18 cellular contexts compared by ENCODE assay signal in genomic region chr3:77718326-77718725, GRCh38.
DNase-seq lines count a peak whose midpoint lies in the region; ATAC-seq and TF ChIP-seq lines count a peak whose summit lies in the region.
"Had no signal": no experiment of that assay in that cellular context is flagged by ENCODE, and none has a peak within 500 bp of the region (broad histone marks: within the 10 kb centered on the region; RNA-seq: fewer than 3 reads in every experiment).

No MANE protein-coding gene starts in this region.

- no peaks in the 10 kb centered on the region for H3K9me3 ChIP-seq in cardiac muscle cell (ENCODE audit: low read depth)
- H3K9me3 ChIP-seq in right cardiac atrium (ENCODE audit: control insufficient read depth, low read length), result no peaks in the 10 kb centered on the region
- no peaks in the 10 kb centered on the region for H3K9me3 ChIP-seq in esophagus muscularis mucosa
- no peaks in the 10 kb centered on the region for H3K9me3 ChIP-seq in H9 (ENCODE audit: control insufficient read depth, low read depth, low read length)
- H3K9me3 ChIP-seq: A549, BLaER1 had no signal

- H3K23ac ChIP-seq in H9 (ENCODE audit: insufficient read length, low read depth, low read length), result no peak overlapping the region

- no peak overlapping the region for H3K56ac ChIP-seq in H9 (ENCODE audit: insufficient read length, low read depth, low read length)

- no peak overlapping the region for H4K91ac ChIP-seq in H9 (ENCODE audit: insufficient read length, low read depth, low read length)

- no peaks in the 10 kb centered on the region for H4K20me1 ChIP-seq in H9 (ENCODE audit: control insufficient read depth, insufficient read depth, insufficient read length)
- H4K20me1 ChIP-seq: BLaER1 had no signal

- H2AFZ ChIP-seq in H9 (ENCODE audit: low read length), result no peak overlapping the region

- no peaks in the 10 kb centered on the region for H3K36me3 ChIP-seq in cardiac muscle cell
- H3K36me3 ChIP-seq in esophagus muscularis mucosa, result no peaks in the 10 kb centered on the region
- H3K36me3 ChIP-seq: BLaER1 had no signal

- no peaks in the 10 kb centered on the region for H3K79me2 ChIP-seq in H9 (ENCODE audit: insufficient read depth, low read length)

- intact Hi-C loops in right cardiac atrium (cut with DNase I), result no loop called here
- intact Hi-C loops in esophagus muscularis mucosa (cut with DNase I), result no loop called here

- H3T11ph ChIP-seq in H9 (ENCODE audit: low read length), result no peak overlapping the region

- H3K27me3 Mint-ChIP-seq in mesothelial cell of epicardium (ENCODE audit: low read depth) (no peaks in the 10 kb centered on the region), H9 (ENCODE audit: low read depth) (no peaks in the 10 kb centered on the region)
- H3K27me3 Mint-ChIP-seq: CD4-positive, alpha-beta memory T cell had no signal

- H3K27me3 ChIP-seq in cardiac muscle cell (no peaks in the 10 kb centered on the region), right cardiac atrium (ENCODE audit: control insufficient read depth, insufficient read depth) (no peaks in the 10 kb centered on the region), esophagus muscularis mucosa (no peaks in the 10 kb centered on the region), H9 (ENCODE audit: insufficient read depth, low read length) (no peaks in the 10 kb centered on the region)
- H3K27me3 ChIP-seq: BLaER1 had no signal

- H3K4me3 Mint-ChIP-seq in mesothelial cell of epicardium (no peak overlapping the region), H9 (no peak overlapping the region)
- H3K4me3 Mint-ChIP-seq: CD14-positive monocyte; CD4-positive, alpha-beta memory T cell; HFFc6 had no signal

- no peak for TF ChIP-seq CTCF in cardiac muscle cell (IDR thresholded peaks at IDR 0.05; ENCODE audit: low read depth, low read length)
- TF ChIP-seq CTCF in mesothelial cell of epicardium (IDR thresholded peaks at IDR 0.05; ENCODE audit: unreplicated experiment), result no peak
- TF ChIP-seq CTCF in esophagus muscularis mucosa (IDR thresholded peaks at IDR 0.05), result no peak
- TF ChIP-seq CTCF in H9 (conservative IDR thresholded peaks at IDR 0.05), result no peak

- H2BK20ac ChIP-seq in H9 (ENCODE audit: low read depth, low read length, poor library complexity, severe bottlenecking), result no peak overlapping the region

- H3K4me3 ChIP-seq in cardiac muscle cell (no peak overlapping the region), right cardiac atrium (ENCODE audit: low read length) (no peak overlapping the region), esophagus muscularis mucosa (no peak overlapping the region)
- H3K4me3 ChIP-seq: A549, BLaER1, GM12878 had no signal

- H3K9ac ChIP-seq in H9 (ENCODE audit: extremely low read depth, insufficient read length, low read length), result no peak overlapping the region
- H3K9ac ChIP-seq: BLaER1 had no signal

- H2BK5ac ChIP-seq in H9 (ENCODE audit: insufficient read length, low read length), result no peak overlapping the region

- no peak overlapping the region for H3K14ac ChIP-seq in H9 (ENCODE audit: insufficient read depth, low read length)

- H3K27ac Mint-ChIP-seq in mesothelial cell of epicardium (peak overlapping the region; percentile 89), H9 (no peak overlapping the region)
- H3K27ac Mint-ChIP-seq: CD14-positive monocyte; CD4-positive, alpha-beta memory T cell; HFFc6 had no signal

- no peaks in the 10 kb centered on the region for H3K23me2 ChIP-seq in H9 (ENCODE audit: insufficient read length, low read depth, low read length, poor library complexity, severe bottlenecking)

- ATAC-seq in right cardiac atrium, result no peak
- ATAC-seq: A549, GM12878, HCT116 had no signal

- WGBS in right cardiac atrium, result 56% methylated on average over 2 of the region's 2 CpGs
- WGBS in esophagus muscularis mucosa, result 57% methylated on average over 2 of the region's 2 CpGs
- WGBS in H9 (ENCODE audit: extremely low coverage, insufficient read length, low lambda C conversion rate), result no CpG with 5 or more reads among the region's 2 CpGs

- H3K4me1 ChIP-seq in cardiac muscle cell (ENCODE audit: low read depth) (peaks cover 16% of the 10 kb centered on the region), right cardiac atrium (ENCODE audit: control insufficient read depth, insufficient read depth, low read length) (no peaks in the 10 kb centered on the region), esophagus muscularis mucosa (no peaks in the 10 kb centered on the region), H9 (ENCODE audit: insufficient read depth, low read length) (no peaks in the 10 kb centered on the region)
- H3K4me1 ChIP-seq: A549, BLaER1 had no signal

- DNase-seq in cardiac muscle cell (ENCODE audit: low read depth in 1 of 2, low spot score in 1 of 2) (peak in 1 of 2 donors; percentile 32), right cardiac atrium (no peak), astrocyte of the hippocampus (ENCODE audit: low read depth, low spot score) (peak; percentile 20), mesothelial cell of epicardium (ENCODE audit: low spot score in 2 of 2, unreplicated experiment in 2 of 2) (no peak), esophagus muscularis mucosa (ENCODE audit: extremely low spot score) (no peak), H9 (no peak)
- no peak for DNase-seq in activated T-cell treated with anti-CD3 and anti-CD28 coated beads, Interleukin-2, amount 50 U/mL, for 1 hour
- DNase-seq: CD4-positive, alpha-beta memory T cell; DMS153; DMS79; HFFc6 had no signal

- H2BK120ac ChIP-seq in H9 (ENCODE audit: low read depth, low read length, poor library complexity, severe bottlenecking), result no peak overlapping the region

- no peak for TF ChIP-seq EP300 in esophagus muscularis mucosa (IDR thresholded peaks at IDR 0.05)

- no peak overlapping the region for H2BK12ac ChIP-seq in H9 (ENCODE audit: insufficient read length, low read depth, low read length)

- H4K8ac ChIP-seq in H9 (replicated peaks; ENCODE audit: insufficient read length, low read depth, low read length), result no peak overlapping the region

- no peak overlapping the region for H3K4ac ChIP-seq in H9 (ENCODE audit: low read depth, low read length)

- H2BK15ac ChIP-seq in H9 (ENCODE audit: low read depth, low read length), result no peak overlapping the region

- peaks cover 4% of the 10 kb centered on the region for H3K9me3 Mint-ChIP-seq in mesothelial cell of epicardium
- H3K9me3 Mint-ChIP-seq in H9, result no peaks in the 10 kb centered on the region; a peak in 1 of 5 replicates

- no peaks in the 10 kb centered on the region for H3K36me3 Mint-ChIP-seq in mesothelial cell of epicardium
- H3K36me3 Mint-ChIP-seq in H9 (ENCODE audit: insufficient read depth in 1 of 3, low read depth in 3 of 3), result peaks cover 0 to 5% (median 2%) of the 10 kb centered on the region in 3 experiments; a peak in 1 of 7 replicates
- H3K36me3 Mint-ChIP-seq: CD14-positive monocyte; CD4-positive, alpha-beta memory T cell had no signal

- H3K27ac ChIP-seq in cardiac muscle cell (peak overlapping the region; percentile 9), right cardiac atrium (ENCODE audit: low read length) (no peak overlapping the region), esophagus muscularis mucosa (replicated peaks in 1 of 4) (no peak overlapping the region), H9 (ENCODE audit: insufficient read length, low read depth, low read length) (no peak overlapping the region)
- H3K27ac ChIP-seq: 22Rv1, A549, BLaER1, HL-60 had no signal

- H3K4me1 Mint-ChIP-seq in mesothelial cell of epicardium (peaks cover 38% of the 10 kb centered on the region), H9 (peaks cover 12 to 14% of the 10 kb centered on the region in 2 experiments)
- H3K4me1 Mint-ChIP-seq: CD14-positive monocyte; CD4-positive, alpha-beta memory T cell had no signal

- H2AK5ac ChIP-seq in H9 (ENCODE audit: insufficient read length, low read length), result no peak overlapping the region

- H3K18ac ChIP-seq in H9 (ENCODE audit: insufficient read length, low read depth, low read length), result no peak overlapping the region

- no peak overlapping the region for H3K4me2 ChIP-seq in H9 (ENCODE audit: insufficient read depth, insufficient read length, low read length)
- H3K4me2 ChIP-seq: A549, BLaER1 had no signal

- H4K5ac ChIP-seq in H9 (ENCODE audit: insufficient read length, low read depth, low read length), result no peak overlapping the region

- TF ChIP-seq POLR2A in esophagus muscularis mucosa (IDR thresholded peaks at IDR 0.05; ENCODE audit: low read depth), result no peak

- no peaks in the 10 kb centered on the region for H3K79me1 ChIP-seq in H9 (ENCODE audit: insufficient read depth, low read depth, low read length, poor library complexity, severe bottlenecking)
